In the genomic region with DNA sequence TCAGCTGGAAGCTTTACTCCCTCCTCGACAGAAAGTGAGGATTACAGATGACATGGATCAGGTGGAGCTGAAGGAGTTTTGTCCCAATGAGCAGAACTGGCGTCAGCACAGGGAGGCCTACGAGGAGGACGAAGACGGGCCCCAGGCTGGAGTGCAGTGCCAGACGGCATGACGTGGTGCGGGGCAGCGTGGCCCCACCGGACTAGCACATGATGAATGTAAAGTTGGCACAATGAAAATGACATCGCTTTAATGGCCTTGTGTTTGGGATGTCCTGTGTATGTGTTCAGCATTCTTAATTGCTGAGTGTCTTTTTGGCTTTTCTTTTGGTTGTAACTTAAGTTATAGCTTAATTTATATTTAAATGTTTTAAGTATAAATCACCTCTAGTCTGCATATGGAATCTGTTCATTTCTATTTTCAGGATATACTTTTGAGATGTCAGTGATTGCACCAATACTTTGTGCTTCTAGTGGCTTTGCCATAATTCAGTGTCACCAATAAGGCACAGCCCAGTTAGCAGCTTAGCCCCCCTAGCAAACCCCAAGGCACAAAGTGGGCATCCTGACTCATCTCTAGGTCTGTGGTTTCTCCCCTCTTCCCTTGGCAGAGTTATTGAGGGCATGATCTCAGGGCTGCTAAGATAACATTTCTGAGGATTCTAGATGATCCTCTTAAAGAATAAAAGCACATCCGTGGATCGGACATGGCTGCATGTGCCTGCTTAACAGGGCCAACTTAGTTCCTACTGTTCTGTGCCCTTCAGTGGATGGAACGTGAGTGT, we compare ENCODE assay signal across 1 cellular context.
TF ChIP-seq lines count a peak whose summit lies in the region.

No MANE protein-coding gene starts in this region.

TF ChIP-seq in IMR-90, 13 proteins besides CTCF, POLR2A, EP300 and RAD21:
- no peak for TF ChIP-seq CEBPB (IDR thresholded peaks at IDR 0.05; ENCODE audit: low read depth, low read length)
- TF ChIP-seq BHLHE40 (IDR thresholded peaks at IDR 0.05; ENCODE audit: low read depth, low read length): no peak
